ENCODE assay signal across 24 cellular contexts in the genomic region with DNA sequence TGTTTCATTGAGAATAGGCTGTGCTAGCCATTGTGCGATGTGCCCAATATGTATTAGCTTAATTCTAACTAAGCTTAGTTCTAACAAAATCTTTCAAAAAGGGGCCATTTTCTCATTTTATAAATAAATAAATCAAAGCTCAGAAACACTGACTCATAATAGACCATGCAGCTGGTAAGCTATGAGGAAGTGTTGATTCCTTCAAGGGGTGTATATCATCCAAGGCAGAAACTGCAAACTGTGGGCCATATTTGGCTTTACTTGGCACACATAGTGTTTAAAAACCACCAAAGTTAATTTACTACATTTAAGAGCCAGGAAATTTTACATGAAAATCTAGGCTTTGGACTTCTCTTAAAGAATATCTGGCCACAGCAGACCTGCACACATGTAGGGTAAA.
"Had no signal": no experiment of that assay in that cellular context is flagged by ENCODE, and none has a peak within 500 bp of the region (broad histone marks: within the 10 kb centered on the region; RNA-seq: fewer than 3 reads in every experiment).

No MANE protein-coding gene starts in this region.

- H3K36me3 ChIP-seq: adrenal gland, breast epithelium, SJSA1 had no signal

- H3K9ac ChIP-seq: SK-N-SH had no signal

- H3K27me3 ChIP-seq: adrenal gland, body of pancreas, breast epithelium, SJSA1 had no signal

- H3K9me3 ChIP-seq: adrenal gland, body of pancreas, breast epithelium, SJSA1, SK-N-SH had no signal

- H3K4me1 ChIP-seq: adrenal gland, body of pancreas, breast epithelium, SJSA1 had no signal

- H3K4me3 ChIP-seq: adrenal gland, body of pancreas, breast epithelium, SJSA1 had no signal

- H3K27ac ChIP-seq: adrenal gland, body of pancreas, breast epithelium, SJSA1 had no signal

- H3K4me2 ChIP-seq: SK-N-SH had no signal

- DNase-seq: activated CD4-positive, alpha-beta memory T cell treated with anti-CD3 and anti-CD28 coated beads for 36 hours; activated CD4-positive, alpha-beta T cell treated with anti-CD3 and anti-CD28 coated beads for 4 hours; activated CD4-positive, alpha-beta T cell treated with anti-CD3 and anti-CD28 coated beads, Interleukin-2, amount 50 U/mL, for 1 hour; activated CD4-positive, CD25-positive, alpha-beta regulatory T cell treated with anti-CD3 and anti-CD28 coated beads, Interleukin-2, amount 50 U/mL, for 72 hours; activated CD8-positive, alpha-beta memory T cell treated with anti-CD3 and anti-CD28 coated beads, Interleukin-2, amount 50 U/mL, for 4 hours; activated gamma-delta T cell treated with Interleukin-2 at 50 U/mL for 16 hours; activated naive CD4-positive, alpha-beta T cell treated with anti-CD3 and anti-CD28 coated beads for 36 hours; activated T-cell treated with anti-CD3 and anti-CD28 coated beads for 4 hours; activated T-cell treated with anti-CD3 and anti-CD28 coated beads, Interleukin-2, amount 50 U/mL, for 4 hours; body of pancreas; Karpas-422; KBM-7; NCI-H1105 treated with DMSO at 0.1 percent for 48 hours; NCI-H1436; NCI-H1694 treated with DMSO at 0.1 percent for 48 hours; NCI-H2029; NCI-H345; NCI-H524 treated with DMSO at 0.1 percent for 48 hours; NK-92 treated with Interleukin-12 subunit alpha and Interleukin-12 subunit beta, amount 100 ng/mL, for 24 hours; SHP77 treated with DMSO at 0.1 percent for 48 hours; SK-N-SH had no signal
